Comparison of ENCODE assay signal across 1 cellular context in genomic region chr17:14069251-14069981, GRCh38.
A peak's percentile ranks its signal among the peaks of the same experiment; 100 is the strongest.
TF ChIP-seq lines count a peak whose summit lies in the region.

TSS of gene COX10 (plus strand) at chr17:14069504. CDS start at chr17:14069606, 102 bp downstream.

TF ChIP-seq in K562, 482 proteins besides CTCF, POLR2A, EP300 and RAD21 (continued from another document and continues in another):
- TF ChIP-seq ZBTB40 (IDR thresholded peaks at IDR 0.05), result peak; percentile 95
- TF ChIP-seq ZBTB40 (CRISPR knock-in tag; IDR thresholded peaks at IDR 0.05), result no peak
- TF ChIP-seq NR1H2 (CRISPR knock-in tag; IDR thresholded peaks at IDR 0.05), result no peak
- peak; percentile 68 for TF ChIP-seq POLR2B (IDR thresholded peaks at IDR 0.05; ENCODE audit: low read depth, partially characterized antibody)
- peak; percentile 51; the same call in 1 of the 2 replicates for TF ChIP-seq ZNF511 (CRISPR knock-in tag; IDR thresholded peaks at IDR 0.05)
- 0 out of 2 replicates have a peak, but pooled peaks have one; percentile 68 for TF ChIP-seq NFRKB (IDR thresholded peaks at IDR 0.05; ENCODE audit: low read depth)
- TF ChIP-seq HNRNPK (IDR thresholded peaks at IDR 0.05; ENCODE audit: low read depth, low read length, poor library complexity, severe bottlenecking), result no peak
- no peak for TF ChIP-seq TFE3 (CRISPR knock-in tag; IDR thresholded peaks at IDR 0.05)
- TF ChIP-seq MEIS2 (IDR thresholded peaks at IDR 0.05; ENCODE audit: partially characterized antibody), result peak; percentile 58
- peak; percentile 85 for TF ChIP-seq ZBTB12 (CRISPR knock-in tag; IDR thresholded peaks at IDR 0.05)
- TF ChIP-seq SAP30 (IDR thresholded peaks at IDR 0.05; ENCODE audit: borderline replicate concordance, insufficient read depth, low read depth, low read length, poor library complexity, severe bottlenecking), result peak; percentile 91
- TF ChIP-seq CBX3 (IDR thresholded peaks at IDR 0.05; ENCODE audit: borderline replicate concordance in 1 of 2, low read length in 2 of 2), result no peak
- peak; percentile 55 for TF ChIP-seq SP1 (CRISPR knock-in tag; IDR thresholded peaks at IDR 0.05)
- TF ChIP-seq SMAD4 (CRISPR knock-in tag; conservative IDR thresholded peaks at IDR 0.05), result 0 out of 2 replicates have a peak, but pooled peaks have one; percentile 39
- TF ChIP-seq NR2C1 (IDR thresholded peaks at IDR 0.05), result peak; percentile 83
- peak; percentile 88 for TF ChIP-seq NR2C1 (tag; IDR thresholded peaks at IDR 0.05)
- TF ChIP-seq KLF13 (tag; IDR thresholded peaks at IDR 0.05; ENCODE audit: borderline replicate concordance, low read depth), result peak; percentile 83; the same call in 1 of the 2 replicates
- peak; percentile 54; the same call in 1 of the 2 replicates for TF ChIP-seq KLF1 (tag; IDR thresholded peaks at IDR 0.05)
- peak in 1 of 2 experiments; percentile 17; a peak in 1 of 4 replicates for TF ChIP-seq TRIM24 (IDR thresholded peaks at IDR 0.05)
- TF ChIP-seq POLR2H (tag; IDR thresholded peaks at IDR 0.05; ENCODE audit: low read depth), result peak; percentile 59; the same call in 1 of the 2 replicates
- peak; percentile 55; the same call in 1 of the 2 replicates for TF ChIP-seq TOE1 (IDR thresholded peaks at IDR 0.05; ENCODE audit: borderline replicate concordance)
- TF ChIP-seq TOE1 (CRISPR knock-in tag; IDR thresholded peaks at IDR 0.05; ENCODE audit: borderline replicate concordance, low read depth), result no peak
- TF ChIP-seq NRF1 (conservative IDR thresholded peaks at IDR 0.05 in 1 of 2, IDR thresholded peaks at IDR 0.05 in 1 of 2), result peak; percentile 18 to 20; a peak in 1 of 4 replicates
- TF ChIP-seq ETV1 (tag; conservative IDR thresholded peaks at IDR 0.05; ENCODE audit: low read depth), result peak; percentile 82
- no peak for TF ChIP-seq ZNF445 (CRISPR knock-in tag; IDR thresholded peaks at IDR 0.05; ENCODE audit: low read depth)
- peak; percentile 74 for TF ChIP-seq HCFC1 (IDR thresholded peaks at IDR 0.05; ENCODE audit: low read depth, low read length)
- peak; percentile 51; the same call in 1 of the 2 replicates for TF ChIP-seq CBX1 (IDR thresholded peaks at IDR 0.05; ENCODE audit: low read depth)
- peak; percentile 60; the same call in 1 of the 2 replicates for TF ChIP-seq ELF2 (CRISPR knock-in tag; IDR thresholded peaks at IDR 0.05)
- no peak for TF ChIP-seq RBM15 (IDR thresholded peaks at IDR 0.05; ENCODE audit: insufficient read depth, low read length)
- peak; percentile 63 for TF ChIP-seq ETV5 (CRISPR knock-in tag; IDR thresholded peaks at IDR 0.05; ENCODE audit: low read depth)
- peak; percentile 86 for TF ChIP-seq MYC (IDR thresholded peaks at IDR 0.05; ENCODE audit: low read depth, low read length)
- TF ChIP-seq MYC (CRISPR knock-in tag; IDR thresholded peaks at IDR 0.05; ENCODE audit: borderline replicate concordance, low read depth), result 0 out of 2 replicates have a peak, but pooled peaks have one; percentile 64
- peak; percentile 35; the same call in 1 of the 2 replicates for TF ChIP-seq MBD2 (IDR thresholded peaks at IDR 0.05; ENCODE audit: borderline replicate concordance, low read depth)
- TF ChIP-seq PHF8 (IDR thresholded peaks at IDR 0.05; ENCODE audit: borderline replicate concordance, low read length), result peak; percentile 97
- peak; percentile 44 for TF ChIP-seq HMGN3 (IDR thresholded peaks at IDR 0.05; ENCODE audit: borderline replicate concordance, extremely low read depth, insufficient read length, low read depth, low read length)
- TF ChIP-seq NKRF (IDR thresholded peaks at IDR 0.05; ENCODE audit: borderline replicate concordance), result peak; percentile 96
- TF ChIP-seq L3MBTL2 (IDR thresholded peaks at IDR 0.05), result peak; percentile 25; the same call in 1 of the 2 replicates
- peak; percentile 85 for TF ChIP-seq KDM5B (IDR thresholded peaks at IDR 0.05; ENCODE audit: insufficient replicate concordance, low read depth, low read length)
- no peak for TF ChIP-seq RHOXF2B (CRISPR knock-in tag; conservative IDR thresholded peaks at IDR 0.05)
- peak; percentile 90 for TF ChIP-seq MXD1 (CRISPR knock-in tag; IDR thresholded peaks at IDR 0.05; ENCODE audit: borderline replicate concordance, poor library complexity, severe bottlenecking)
- peak; percentile 34; the same call in 1 of the 2 replicates for TF ChIP-seq NFIC (IDR thresholded peaks at IDR 0.05)
- TF ChIP-seq YY1 (IDR thresholded peaks at IDR 0.05; ENCODE audit: borderline replicate concordance in 1 of 3, control insufficient read depth in 1 of 3, extremely low read depth in 1 of 3, insufficient read depth in 3 of 3, insufficient read length in 1 of 3, insufficient replicate concordance in 2 of 3, low read depth in 1 of 3, low read length in 2 of 3), result peak; percentile 85 to 98 (median 96)
- no peak for TF ChIP-seq NR2C2 (CRISPR knock-in tag; IDR thresholded peaks at IDR 0.05)
- peak; percentile 92 for TF ChIP-seq NR2C2 (tag; IDR thresholded peaks at IDR 0.05)
- TF ChIP-seq MNT (conservative IDR thresholded peaks at IDR 0.05), result peak; percentile 90 to 95
- no peak for TF ChIP-seq CBX8 (IDR thresholded peaks at IDR 0.05; ENCODE audit: borderline replicate concordance, extremely low read depth, low read depth, low read length, poor library complexity, severe bottlenecking)
- TF ChIP-seq POLR2G (IDR thresholded peaks at IDR 0.05; ENCODE audit: low read depth, low read length), result peak; percentile 95
- TF ChIP-seq PKNOX1 (IDR thresholded peaks at IDR 0.05), result peak; percentile 79
- TF ChIP-seq SIN3B (IDR thresholded peaks at IDR 0.05; ENCODE audit: low read depth), result peak; percentile 92
